In genomic region chr19:892243-892996, GRCh38 we compare ENCODE assay signal across 8 cellular contexts. TPM values are rescaled to one million over a fixed set of nuclear protein-coding genes. Genes with fewer than 3 reads are reported as not detected.
DNase-seq lines count a peak whose midpoint lies in the region; ATAC-seq, FAIRE-seq and TF ChIP-seq lines count a peak whose summit lies in the region.

No MANE protein-coding gene starts in this region.

- H3K9me1 ChIP-seq in keratinocyte (ENCODE audit: control insufficient read depth, extremely low read depth, insufficient read depth, low read length) = no peaks in the 10 kb centered on the region

- dilution Hi-C loops in keratinocyte (cut with MboI; ENCODE audit: extremely low pct_ligation_motif_present, low sequenced_read_pairs) = no loop called here

- H3K9me3 ChIP-seq in keratinocyte (ENCODE audit: control insufficient read depth, low read depth, low read length) = no peaks in the 10 kb centered on the region

- H3K79me2 ChIP-seq in keratinocyte (ENCODE audit: control insufficient read depth, insufficient read depth, low read length) = no peaks in the 10 kb centered on the region

- H3K4me1 ChIP-seq in keratinocyte (ENCODE audit: control insufficient read depth, extremely low read depth, insufficient read depth, low read length) = no peaks in the 10 kb centered on the region

- in situ Hi-C loops in astrocyte of the spinal cord (cut with HindIII; ENCODE audit: low sequenced_read_pairs) = no loop called here

- H3K4me2 ChIP-seq in keratinocyte (ENCODE audit: control insufficient read depth, extremely low read depth, insufficient read depth, low read depth, low read length) = peak overlapping the region; percentile 90

- peak overlapping the region; percentile 88 for H3K9ac ChIP-seq in keratinocyte (ENCODE audit: control insufficient read depth, extremely low read depth, insufficient read depth, low read length)

- peaks cover 4 to 12% of the 10 kb centered on the region in 2 experiments for H3K36me3 ChIP-seq in keratinocyte (ENCODE audit: control insufficient read depth in 2 of 2, extremely low read depth in 1 of 2, insufficient read depth in 2 of 2, low read length in 2 of 2)

- H2AFZ ChIP-seq in keratinocyte (ENCODE audit: control insufficient read depth, low read length) = peak overlapping the region; percentile 86

- FAIRE-seq in keratinocyte (lab: Jason Lieb, UNC) = no peak

- no peak for DNase-seq in astrocyte of the spinal cord (ENCODE audit: low read depth, low spot score)
- no peak for DNase-seq in keratinocyte (ENCODE audit: low read depth, low spot score)
- DNase-seq in substantia nigra (lab: John Stamatoyannopoulos, UW) = peak in 2 of 49 donors; percentile 25 to 43
- no peak for DNase-seq in retina
- DNase-seq in NK-92 treated with Interleukin-12 subunit alpha and Interleukin-12 subunit beta, amount 100 ng/mL, for 24 hours (lab: John Stamatoyannopoulos, UW) = no peak

- TF ChIP-seq CTCF in 22Rv1 (IDR thresholded peaks at IDR 0.05) = no peak
- no peak for TF ChIP-seq CTCF in astrocyte of the spinal cord (IDR thresholded peaks at IDR 0.05; ENCODE audit: low read depth, low read length)
- no peak for TF ChIP-seq CTCF in keratinocyte (optimal IDR thresholded peaks at IDR 0.05 in 1 of 3, IDR thresholded peaks at IDR 0.05 in 1 of 3, conservative IDR thresholded peaks at IDR 0.05 in 1 of 3; ENCODE audit: extremely low read depth in 1 of 3, insufficient read depth in 2 of 3, low read length in 3 of 3)

- H3K27ac ChIP-seq in 22Rv1 = peak overlapping the region; percentile 90
- H3K27ac ChIP-seq in keratinocyte (ENCODE audit: control insufficient read depth, insufficient read depth, low read length) = peak overlapping the region; percentile 97
- H3K27ac ChIP-seq in substantia nigra (ENCODE audit: low read depth, low read length, poor library complexity, severe bottlenecking) = peak overlapping the region; percentile 93

- no peaks in the 10 kb centered on the region for H4K20me1 ChIP-seq in keratinocyte (ENCODE audit: control insufficient read depth, extremely low read depth, insufficient read depth, low read length)

- peak overlapping the region; percentile 91 for H3K4me3 ChIP-seq in astrocyte of the spinal cord (ENCODE audit: low read depth, low read length)
- peak overlapping the region; percentile 77 to 86 (median 80) for H3K4me3 ChIP-seq in keratinocyte (ENCODE audit: control insufficient read depth in 2 of 3, extremely low read depth in 1 of 3, insufficient read depth in 2 of 3, low read depth in 1 of 3, low read length in 3 of 3)

- no peaks in the 10 kb centered on the region for H3K27me3 ChIP-seq in keratinocyte (ENCODE audit: control insufficient read depth, extremely low read depth, insufficient read depth, low read length)

- ATAC-seq in GM19023 (IDR thresholded peaks at IDR 0.05; ENCODE audit: unreplicated experiment) (peak; percentile 47), HG03558 (IDR thresholded peaks at IDR 0.05; ENCODE audit: extremely low read depth, unreplicated experiment) (peak; percentile 22)

RNA-seq across cellular contexts. Expression of gene MED16, which starts 0.6 kb away (rescaled TPM):
- 9.7 to 20.3 TPM (median 12.0 TPM) in 3 replicates for polyA plus RNA-seq in keratinocyte
- 14.3 TPM for polyA plus RNA-seq in keratinocyte (2011; ENCODE audit: low read depth)
- 9.1 and 21.9 TPM in 2 replicates for polyA plus RNA-seq in keratinocyte (2011; cell fraction: cytosol; rRNA removed)
- polyA plus RNA-seq in keratinocyte (2011; cell fraction: nucleus; rRNA removed) = 17.4 and 22.9 TPM in 2 replicates
- polyA plus RNA-seq in keratinocyte (2012; ENCODE audit: low replicate concordance) = 13.4 and 35.7 TPM in 2 replicates
- 16.1 to 51.3 TPM (median 18.7 TPM) in 3 replicates for polyA minus RNA-seq in keratinocyte
- 92.7 TPM for polyA minus RNA-seq in keratinocyte (2011; cell fraction: cytosol; rRNA and poly(A)+ RNA removed)
- 30.8 and 36.4 TPM in 2 replicates for polyA minus RNA-seq in keratinocyte (2011; cell fraction: nucleus; rRNA and poly(A)+ RNA removed)

RNA-seq across cellular contexts. Expression of gene RNU6-9, which starts 0.9 kb away (rescaled TPM):
- polyA plus RNA-seq in keratinocyte = not detected in 3 replicates
- polyA plus RNA-seq in keratinocyte (2011; ENCODE audit: low read depth) = not detected
- polyA plus RNA-seq in keratinocyte (2011; cell fraction: cytosol; rRNA removed) = not detected in 2 replicates
- polyA plus RNA-seq in keratinocyte (2011; cell fraction: nucleus; rRNA removed) = not detected in 2 replicates
- not detected in 2 replicates for polyA plus RNA-seq in keratinocyte (2012; ENCODE audit: low replicate concordance)
- polyA minus RNA-seq in keratinocyte = not detected in 3 replicates
- not detected for polyA minus RNA-seq in keratinocyte (2011; cell fraction: cytosol; rRNA and poly(A)+ RNA removed)
- polyA minus RNA-seq in keratinocyte (2011; cell fraction: nucleus; rRNA and poly(A)+ RNA removed) = not detected in 2 replicates

RNA-seq across cellular contexts. Expression of gene R3HDM4, which starts 20.6 kb away (rescaled TPM):
- polyA plus RNA-seq in keratinocyte = 33.5 to 48.0 TPM (median 47.9 TPM) in 3 replicates
- polyA plus RNA-seq in keratinocyte (2011; ENCODE audit: low read depth) = 8.9 TPM
- 29.4 and 48.9 TPM in 2 replicates for polyA plus RNA-seq in keratinocyte (2011; cell fraction: cytosol; rRNA removed)
- polyA plus RNA-seq in keratinocyte (2011; cell fraction: nucleus; rRNA removed) = 41.7 and 60.5 TPM in 2 replicates
- polyA plus RNA-seq in keratinocyte (2012; ENCODE audit: low replicate concordance) = 49.5 and 55.4 TPM in 2 replicates
- polyA minus RNA-seq in keratinocyte = 18.7 to 45.3 TPM (median 35.7 TPM) in 3 replicates
- polyA minus RNA-seq in keratinocyte (2011; cell fraction: cytosol; rRNA and poly(A)+ RNA removed) = 58.3 TPM
- 17.5 and 19.2 TPM in 2 replicates for polyA minus RNA-seq in keratinocyte (2011; cell fraction: nucleus; rRNA and poly(A)+ RNA removed)

RNA-seq across cellular contexts. Expression of gene KISS1R, which starts 24.7 kb away (rescaled TPM):
- polyA plus RNA-seq in keratinocyte = not detected in 3 replicates
- polyA plus RNA-seq in keratinocyte (2011; ENCODE audit: low read depth) = not detected
- not detected in 2 replicates for polyA plus RNA-seq in keratinocyte (2011; cell fraction: cytosol; rRNA removed)
- not detected in 2 replicates for polyA plus RNA-seq in keratinocyte (2011; cell fraction: nucleus; rRNA removed)
- not detected in 2 replicates for polyA plus RNA-seq in keratinocyte (2012; ENCODE audit: low replicate concordance)
- polyA minus RNA-seq in keratinocyte = not detected in 3 replicates
- not detected for polyA minus RNA-seq in keratinocyte (2011; cell fraction: cytosol; rRNA and poly(A)+ RNA removed)
- not detected in 2 replicates for polyA minus RNA-seq in keratinocyte (2011; cell fraction: nucleus; rRNA and poly(A)+ RNA removed)

RNA-seq across cellular contexts. Expression of gene CFD, which starts 33.0 kb away (rescaled TPM):
- 0.37 to 1.6 TPM (median 0.47 TPM) in 3 replicates for polyA plus RNA-seq in keratinocyte
- not detected for polyA plus RNA-seq in keratinocyte (2011; ENCODE audit: low read depth)
- 0.49 and 2.3 TPM in 2 replicates for polyA plus RNA-seq in keratinocyte (2011; cell fraction: cytosol; rRNA removed)
- 0.64 and 1.5 TPM in 2 replicates for polyA plus RNA-seq in keratinocyte (2011; cell fraction: nucleus; rRNA removed)
- polyA plus RNA-seq in keratinocyte (2012; ENCODE audit: low replicate concordance) = 0.49 and 2.2 TPM in 2 replicates
- polyA minus RNA-seq in keratinocyte = 0.43 to 0.45 TPM (median 0.43 TPM) in 3 replicates
- 5.0 TPM for polyA minus RNA-seq in keratinocyte (2011; cell fraction: cytosol; rRNA and poly(A)+ RNA removed)
- polyA minus RNA-seq in keratinocyte (2011; cell fraction: nucleus; rRNA and poly(A)+ RNA removed) = 1.4 and 3.3 TPM in 2 replicates
